ENCODE assay signal across 25 cellular contexts in the genomic region with DNA sequence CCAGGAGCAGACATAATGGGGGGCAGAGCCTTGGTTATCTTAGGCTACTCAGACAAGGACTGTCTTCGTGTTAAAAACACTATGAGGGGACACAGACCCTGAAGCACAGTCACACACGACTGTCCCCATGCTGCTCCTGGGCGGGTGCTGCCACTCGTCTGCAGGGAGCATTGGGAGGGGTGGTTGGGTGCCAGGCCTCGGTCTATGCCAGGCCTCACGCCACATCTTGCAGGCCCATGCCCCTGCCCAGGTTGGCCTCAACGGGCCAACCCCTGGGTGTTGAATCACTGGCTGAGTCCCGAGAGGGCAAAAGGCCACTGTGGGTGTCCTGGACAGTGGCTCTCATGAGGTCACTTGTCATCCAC.
A peak's percentile ranks its signal among the peaks of the same experiment; 100 is the strongest.
DNase-seq lines count a peak whose midpoint lies in the region; ATAC-seq and TF ChIP-seq lines count a peak whose summit lies in the region.
"Had no signal": no experiment of that assay in that cellular context is flagged by ENCODE, and none has a peak within 500 bp of the region (broad histone marks: within the 10 kb centered on the region; RNA-seq: fewer than 3 reads in every experiment).

No MANE protein-coding gene starts in this region.

- no peaks in the 10 kb centered on the region for H3K9me3 Mint-ChIP-seq in nephron progenitor cell
- H3K9me3 Mint-ChIP-seq: CD8-positive, alpha-beta T cell had no signal

- H3K27ac Mint-ChIP-seq in nephron progenitor cell: peak overlapping the region; percentile 42
- H3K27ac Mint-ChIP-seq: CD8-positive, alpha-beta T cell had no signal

- H3K4me3 ChIP-seq in stomach smooth muscle (ENCODE audit: low read length in 2 of 2): no peak overlapping the region
- H3K4me3 ChIP-seq: hepatocyte, K562, tibial nerve had no signal

- DNase-seq in activated effector memory CD4-positive, alpha-beta T cell treated with anti-CD3 and anti-CD28 coated beads, Interleukin-2, amount 50 U/mL, for 16 hours: peak; percentile 50
- no peak for DNase-seq in activated effector memory CD4-positive, alpha-beta T cell treated with Interleukin-2 at 50 U/mL for 16 hours
- DNase-seq in nephron progenitor cell (no peak), NCI-H69 (lab: John Stamatoyannopoulos, UW) (no peak), NCI-H2081 (lab: John Stamatoyannopoulos, UW) (no peak)
- DNase-seq: activated CD4-positive, alpha-beta T cell treated with anti-CD3 and anti-CD28 coated beads, Interleukin-2, amount 50 U/mL, for 4 hours; activated gamma-delta T cell treated with Interleukin-2 at 50 U/mL for 16 hours; AML-193; CD8-positive, alpha-beta T cell; central memory CD4-positive, alpha-beta T cell; foreskin fibroblast; HCEC 1CT; MM.1S; NCI-H1436; NCI-H524 treated with DMSO at 0.1 percent for 48 hours; stimulated activated CD4-positive, alpha-beta T cell treated with anti-CD3 and anti-CD28 coated beads, Interleukin-1b, Interleukin-23, amount 100 ng/mL, for 48 hours; stimulated activated naive B cell treated with anti-CD40 and anti-IgM and Interleukin-4, amounts not matched to agents 10 μg/mL and 1 μg/mL and 100 μg/mL, for 72 hours had no signal

- H3K27ac ChIP-seq in cingulate gyrus (ENCODE audit: low read depth, low read length) (peak overlapping the region; percentile 96), stomach smooth muscle (ENCODE audit: low read length) (peak overlapping the region; percentile 78)
- H3K27ac ChIP-seq: hepatocyte, parathyroid adenoma had no signal

- H3K27me3 Mint-ChIP-seq in nephron progenitor cell (ENCODE audit: low read depth, poor library complexity): peaks cover 3% of the 10 kb centered on the region
- H3K27me3 Mint-ChIP-seq: stimulated activated naive B cell treated with anti-CD40 and anti-IgM and Interleukin-4, amounts not matched to agents 10 μg/mL and 1 μg/mL and 100 μg/mL, for 72 hours had no signal

- no peaks in the 10 kb centered on the region for H3K27me3 ChIP-seq in stomach smooth muscle (ENCODE audit: control insufficient read depth in 1 of 2, insufficient read depth in 2 of 2, low read length in 2 of 2)
- H3K27me3 ChIP-seq: hepatocyte, tibial nerve had no signal

- no peak for ATAC-seq in GM18519 (IDR thresholded peaks at IDR 0.05; ENCODE audit: low FRiP score, unreplicated experiment)
- ATAC-seq: CD8-positive, alpha-beta T cell; SK-N-SH treated with all-trans-retinoic acid at 6 μM for 48 hours; stimulated activated naive B cell treated with anti-CD40 and anti-IgM and Interleukin-4, amounts not matched to agents 10 μg/mL and 1 μg/mL and 100 μg/mL, for 72 hours had no signal

- TF ChIP-seq CTCF in nephron progenitor cell (IDR thresholded peaks at IDR 0.05): no peak

- H3K36me3 Mint-ChIP-seq in nephron progenitor cell (ENCODE audit: low read depth): peaks cover 69% of the 10 kb centered on the region

- H3K4me1 ChIP-seq in stomach smooth muscle (ENCODE audit: control insufficient read depth, insufficient read depth, low read length): peaks cover 15% of the 10 kb centered on the region
- H3K4me1 ChIP-seq: parathyroid adenoma had no signal

- no peaks in the 10 kb centered on the region for H3K9me3 ChIP-seq in stomach smooth muscle (ENCODE audit: control insufficient read depth in 2 of 2, low read length in 2 of 2)
- H3K9me3 ChIP-seq: tibial nerve had no signal

- H3K36me3 ChIP-seq in stomach smooth muscle (ENCODE audit: control insufficient read depth in 2 of 2, insufficient read depth in 2 of 2, low read length in 2 of 2): peaks cover 25 to 36% of the 10 kb centered on the region in 2 donors

- no peak overlapping the region for H3K9ac ChIP-seq in stomach smooth muscle (ENCODE audit: low read length in 2 of 2)
- H3K9ac ChIP-seq: parathyroid adenoma had no signal

- no peaks in the 10 kb centered on the region for H3K4me1 Mint-ChIP-seq in nephron progenitor cell

- H3K4me3 Mint-ChIP-seq in nephron progenitor cell: no peak overlapping the region
- H3K4me3 Mint-ChIP-seq: CD8-positive, alpha-beta T cell; stimulated activated naive B cell treated with anti-CD40 and anti-IgM and Interleukin-4, amounts not matched to agents 10 μg/mL and 1 μg/mL and 100 μg/mL, for 72 hours had no signal
